Comparison of ENCODE assay signal across 24 cellular contexts in genomic region chr14:26987734-26988363, GRCh38.
"Had no signal": no experiment of that assay in that cellular context is flagged by ENCODE, and none has a peak within 500 bp of the region (broad histone marks: within the 10 kb centered on the region; RNA-seq: fewer than 3 reads in every experiment).

No MANE protein-coding gene starts in this region.

- H3K27ac Mint-ChIP-seq: activated CD4-positive, alpha-beta T cell treated with anti-CD3 and anti-CD28 coated beads, Interleukin-2, amount 10 ng/mL, durations not matched to agents 7 days and 5 days; activated CD8-positive, alpha-beta memory T cell treated with anti-CD3 and anti-CD28 coated beads, Interleukin-2, amount 10 ng/mL, durations not matched to agents 7 days and 5 days; activated CD8-positive, alpha-beta T cell treated with anti-CD3 and anti-CD28 coated beads for 36 hours; activated naive CD4-positive, alpha-beta T cell treated with anti-CD3 and anti-CD28 coated beads, Interleukin-2, amount 50 U/mL, for 72 hours; brain; natural killer cell treated with Interleukin-12 subunit alpha and Interleukin-12 subunit beta and Interleukin-15 and Interleukin-18, amount 100 ng/mL, for 72 hours; stimulated activated effector memory CD8-positive, alpha-beta T cell treated with anti-CD3 and anti-CD28 coated beads, Interleukin-12 subunit alpha, Interleukin-12 subunit beta, amount 100 ng/mL, for 72 hours had no signal

- H3K27ac ChIP-seq: hepatocyte, stomach, suprapubic skin, transverse colon, uterus, VCaP had no signal

- H3K4me3 ChIP-seq: hepatocyte, stomach, suprapubic skin, transverse colon, uterus had no signal

- H3K9me3 Mint-ChIP-seq: brain had no signal

- H3K79me2 ChIP-seq: hepatocyte had no signal

- H3K36me3 ChIP-seq: stomach, suprapubic skin, transverse colon, uterus had no signal

- H2AFZ ChIP-seq: hepatocyte had no signal

- H3K4me3 Mint-ChIP-seq: activated CD4-positive, alpha-beta T cell treated with anti-CD3 and anti-CD28 coated beads, Interleukin-2, amount 10 ng/mL, durations not matched to agents 7 days and 5 days; activated CD8-positive, alpha-beta memory T cell treated with anti-CD3 and anti-CD28 coated beads, Interleukin-2, amount 10 ng/mL, durations not matched to agents 7 days and 5 days; activated CD8-positive, alpha-beta T cell treated with anti-CD3 and anti-CD28 coated beads for 36 hours; brain; natural killer cell treated with Interleukin-12 subunit alpha and Interleukin-12 subunit beta and Interleukin-15 and Interleukin-18, amount 100 ng/mL, for 72 hours; stimulated activated effector memory CD8-positive, alpha-beta T cell treated with anti-CD3 and anti-CD28 coated beads, Interleukin-12 subunit alpha, Interleukin-12 subunit beta, amount 100 ng/mL, for 72 hours had no signal

- H3K4me1 ChIP-seq: suprapubic skin, uterus had no signal

- ATAC-seq: activated CD8-positive, alpha-beta memory T cell treated with anti-CD3 and anti-CD28 coated beads, Interleukin-2, amount 10 ng/mL, durations not matched to agents 7 days and 5 days; activated CD8-positive, alpha-beta T cell treated with anti-CD3 and anti-CD28 coated beads for 36 hours; activated naive CD4-positive, alpha-beta T cell treated with anti-CD3 and anti-CD28 coated beads, Interleukin-2, amount 50 U/mL, for 72 hours; left ventricle myocardium superior; natural killer cell treated with Interleukin-12 subunit alpha and Interleukin-12 subunit beta and Interleukin-15 and Interleukin-18, amount 100 ng/mL, for 72 hours; sciatic nerve; stimulated activated effector memory CD8-positive, alpha-beta T cell treated with anti-CD3 and anti-CD28 coated beads, Interleukin-12 subunit alpha, Interleukin-12 subunit beta, amount 100 ng/mL, for 72 hours had no signal

- H3K36me3 Mint-ChIP-seq: activated CD8-positive, alpha-beta memory T cell treated with anti-CD3 and anti-CD28 coated beads, Interleukin-2, amount 10 ng/mL, durations not matched to agents 7 days and 5 days; activated naive CD4-positive, alpha-beta T cell treated with anti-CD3 and anti-CD28 coated beads, Interleukin-2, amount 50 U/mL, for 72 hours; brain; stimulated activated effector memory CD8-positive, alpha-beta T cell treated with anti-CD3 and anti-CD28 coated beads, Interleukin-12 subunit alpha, Interleukin-12 subunit beta, amount 100 ng/mL, for 72 hours had no signal

- H3K4me2 ChIP-seq: hepatocyte had no signal

- DNase-seq: activated CD4-positive, alpha-beta T cell treated with anti-CD3 and anti-CD28 coated beads, Interleukin-2, amount 10 ng/mL, durations not matched to agents 7 days and 5 days; activated CD4-positive, CD25-positive, alpha-beta regulatory T cell treated with anti-CD3 and anti-CD28 coated beads, Interleukin-2, amount 50 U/mL, for 72 hours; activated CD8-positive, alpha-beta memory T cell treated with anti-CD3 and anti-CD28 coated beads, Interleukin-2, amount 10 ng/mL, durations not matched to agents 7 days and 5 days; activated CD8-positive, alpha-beta T cell treated with anti-CD3 and anti-CD28 coated beads for 36 hours; aorta; erythroblast; foreskin melanocyte; glutamatergic neuron; left ventricle myocardium superior; mammary epithelial cell; small intestine; stimulated activated CD4-positive, alpha-beta T cell treated with anti-CD3 and anti-CD28 coated beads, Interleukin-2, amount 100 ng/mL, for 24 hours; stomach; T-helper 2 cell; transverse colon; uterus had no signal

- H3K27me3 ChIP-seq: hepatocyte, stomach, suprapubic skin, transverse colon, uterus had no signal

- H3K27me3 Mint-ChIP-seq: activated CD4-positive, alpha-beta T cell treated with anti-CD3 and anti-CD28 coated beads, Interleukin-2, amount 10 ng/mL, durations not matched to agents 7 days and 5 days; activated CD8-positive, alpha-beta memory T cell treated with anti-CD3 and anti-CD28 coated beads, Interleukin-2, amount 10 ng/mL, durations not matched to agents 7 days and 5 days; activated CD8-positive, alpha-beta T cell treated with anti-CD3 and anti-CD28 coated beads for 36 hours; brain; natural killer cell treated with Interleukin-12 subunit alpha and Interleukin-12 subunit beta and Interleukin-15 and Interleukin-18, amount 100 ng/mL, for 72 hours had no signal

- H3K4me1 Mint-ChIP-seq: activated CD4-positive, alpha-beta T cell treated with anti-CD3 and anti-CD28 coated beads, Interleukin-2, amount 10 ng/mL, durations not matched to agents 7 days and 5 days; activated CD8-positive, alpha-beta memory T cell treated with anti-CD3 and anti-CD28 coated beads, Interleukin-2, amount 10 ng/mL, durations not matched to agents 7 days and 5 days; stimulated activated effector memory CD8-positive, alpha-beta T cell treated with anti-CD3 and anti-CD28 coated beads, Interleukin-12 subunit alpha, Interleukin-12 subunit beta, amount 100 ng/mL, for 72 hours had no signal
